In genomic region chr10:116627386-116627933, GRCh38 we compare ENCODE assay signal across 10 cellular contexts. TPM values are rescaled to one million over a fixed set of nuclear protein-coding genes. Genes with fewer than 3 reads are reported as not detected.
DNase-seq lines count a peak whose midpoint lies in the region; ATAC-seq, FAIRE-seq and TF ChIP-seq lines count a peak whose summit lies in the region.
"Had no signal": no experiment of that assay in that cellular context is flagged by ENCODE, and none has a peak within 500 bp of the region (broad histone marks: within the 10 kb centered on the region; RNA-seq: fewer than 3 reads in every experiment).

No MANE protein-coding gene starts in this region.

- H3K27ac ChIP-seq in A549 (peak overlapping the region; percentile 58 to 74; a peak in 4 of 6 replicates), IMR-90 (ENCODE audit: insufficient read depth, low read length) (no peak overlapping the region), H1 (ENCODE audit: low read depth, low read length) (no peak overlapping the region), mesendoderm (ENCODE audit: low read depth, low read length) (no peak overlapping the region)

- H3K27me3 Mint-ChIP-seq in activated T-helper 1 cell treated with anti-CD3 and anti-CD28 coated beads, Interleukin-12 subunit alpha, Interleukin-12 subunit beta, Interleukin-2, Interleukin-4 antibody, amounts not matched to agents 30 ng/mL and 10 ng/mL and 1 ng/mL, durations not matched to agents 14 hours and 24 hours and 36 hours (ENCODE audit: insufficient read depth), result peaks cover 5% of the 10 kb centered on the region

- H3K36me3 ChIP-seq in IMR-90 (ENCODE audit: control insufficient read depth, insufficient read depth, low read length), result no peaks in the 10 kb centered on the region
- no peaks in the 10 kb centered on the region for H3K36me3 ChIP-seq in H1 (ENCODE audit: control insufficient read depth in 2 of 4, insufficient read depth in 4 of 4, low read length in 3 of 4)
- H3K36me3 ChIP-seq in mesendoderm (ENCODE audit: control insufficient read depth, insufficient read depth, low read length), result no peaks in the 10 kb centered on the region

- TF ChIP-seq EP300 in A549 (IDR thresholded peaks at IDR 0.05) (no peak), H1 (IDR thresholded peaks at IDR 0.05; ENCODE audit: borderline replicate concordance in 1 of 2, low read depth in 2 of 2, low read length in 2 of 2) (no peak)

- DNase-seq in A549 (ENCODE audit: low read depth in 1 of 2, low spot score in 1 of 2) (peak; percentile 44 to 48), IMR-90 (no peak), H1 (ENCODE audit: low read depth in 1 of 2, low spot score in 2 of 2) (peak; percentile 31 to 67), mesendoderm (peak; percentile 59), erythroblast (lab: John Stamatoyannopoulos, UW) (no peak), NOMO-1 treated with dmso at 0.1 percent for 144 hours (lab: John Stamatoyannopoulos, UW; ENCODE audit: unreplicated experiment) (no peak)
- no peak for DNase-seq in activated T-helper 1 cell treated with anti-CD3 and anti-CD28 coated beads, Interleukin-12 subunit alpha, Interleukin-12 subunit beta, Interleukin-2, Interleukin-4 antibody, amounts not matched to agents 30 ng/mL and 10 ng/mL and 1 ng/mL, durations not matched to agents 14 hours and 24 hours and 36 hours (ENCODE audit: low spot score)
- DNase-seq: CD8-positive, alpha-beta T cell had no signal

- H3K4me3 ChIP-seq in A549, result peak overlapping the region; percentile 56
- H3K4me3 ChIP-seq in IMR-90 (ENCODE audit: insufficient read depth, low read depth, low read length), result no peak overlapping the region
- peak overlapping the region; percentile 44 to 75 (median 50) for H3K4me3 ChIP-seq in H1 (ENCODE audit: extremely low read depth in 1 of 4, insufficient read depth in 2 of 4, low read depth in 3 of 4, low read length in 4 of 4)
- H3K4me3 ChIP-seq in mesendoderm (ENCODE audit: low read length), result no peak overlapping the region

- H3K4me2 ChIP-seq in A549 (peak overlapping the region; percentile 96), IMR-90 (ENCODE audit: low read depth, low read length) (peak overlapping the region; percentile 50; the same call in 1 of the 2 replicates), H1 (ENCODE audit: insufficient read depth in 1 of 2, low read depth in 2 of 2, low read length in 2 of 2) (peak overlapping the region; percentile 60 to 92; a peak in 3 of 4 replicates), mesendoderm (ENCODE audit: low read length) (peak overlapping the region; percentile 20)

- no peak overlapping the region for H3K4me3 Mint-ChIP-seq in activated T-helper 1 cell treated with anti-CD3 and anti-CD28 coated beads, Interleukin-12 subunit alpha, Interleukin-12 subunit beta, Interleukin-2, Interleukin-4 antibody, amounts not matched to agents 30 ng/mL and 10 ng/mL and 1 ng/mL, durations not matched to agents 14 hours and 24 hours and 36 hours
- H3K4me3 Mint-ChIP-seq: CD8-positive, alpha-beta T cell had no signal

- H3K23me2 ChIP-seq in H1 (ENCODE audit: low read depth, low read length), result peaks cover 2% of the 10 kb centered on the region; the same call in 1 of the 2 replicates

- no peak overlapping the region for H3K18ac ChIP-seq in IMR-90 (ENCODE audit: low read depth, low read length)
- no peak overlapping the region; the same call in 1 of the 2 replicates for H3K18ac ChIP-seq in H1 (ENCODE audit: extremely low read depth, low read length)
- H3K18ac ChIP-seq in mesendoderm (ENCODE audit: low read length), result no peak overlapping the region

- H2AFZ ChIP-seq in IMR-90 (replicated peaks; ENCODE audit: low read length, poor library complexity) (peak overlapping the region; percentile 72), H1 (ENCODE audit: low read length) (peak overlapping the region; percentile 58; the same call in 1 of the 2 replicates)

- H2BK15ac ChIP-seq in IMR-90 (ENCODE audit: low read depth, low read length) (no peak overlapping the region), H1 (ENCODE audit: low read length) (no peak overlapping the region), mesendoderm (replicated peaks; ENCODE audit: low read depth) (no peak overlapping the region)

- no TSS peak for BruUV-seq in IMR-90 (replicated peaks; lab: Mats Ljungman, UMichigan)

- H4K20me1 ChIP-seq in IMR-90 (ENCODE audit: insufficient read depth, low read length) (no peaks in the 10 kb centered on the region), H1 (replicated peaks in 1 of 2; ENCODE audit: control insufficient read depth in 1 of 2, insufficient read depth in 2 of 2, low read length in 2 of 2) (no peaks in the 10 kb centered on the region)

- dilution Hi-C loops in IMR-90 (cut with HindIII; ENCODE audit: low sequenced_read_pairs, unreplicated experiment), result no loop called here

- H3K79me1 ChIP-seq in IMR-90 (ENCODE audit: low read depth in 1 of 2, low read length in 2 of 2), result no peaks in the 10 kb centered on the region
- H3K79me1 ChIP-seq in H1 (ENCODE audit: low read depth, low read length), result no peaks in the 10 kb centered on the region
- H3K79me1 ChIP-seq in mesendoderm (ENCODE audit: low read length), result no peaks in the 10 kb centered on the region

- no peaks in the 10 kb centered on the region for H3K9me3 ChIP-seq in A549
- no peaks in the 10 kb centered on the region for H3K9me3 ChIP-seq in IMR-90 (ENCODE audit: control insufficient read depth, insufficient read depth, low read length)
- no peaks in the 10 kb centered on the region for H3K9me3 ChIP-seq in H1 (ENCODE audit: insufficient read depth in 2 of 2, low read depth in 1 of 2, low read length in 1 of 2)

- H4K5ac ChIP-seq in IMR-90 (ENCODE audit: low read depth, low read length), result no peak overlapping the region
- no peak overlapping the region for H4K5ac ChIP-seq in H1 (ENCODE audit: insufficient read length, low read depth, low read length)
- no peak overlapping the region for H4K5ac ChIP-seq in mesendoderm (ENCODE audit: low read length)

- H2BK120ac ChIP-seq in IMR-90 (ENCODE audit: low read depth, low read length) (no peak overlapping the region), H1 (replicated peaks; ENCODE audit: low read depth, low read length) (no peak overlapping the region), mesendoderm (ENCODE audit: low read depth, low read length) (no peak overlapping the region)

- TF ChIP-seq RAD21 in A549 (conservative IDR thresholded peaks at IDR 0.05 in 1 of 2, IDR thresholded peaks at IDR 0.05 in 1 of 2) (peak; percentile 47 to 67), IMR-90 (IDR thresholded peaks at IDR 0.05; ENCODE audit: low read length) (peak; percentile 44), H1 (IDR thresholded peaks at IDR 0.05 in 1 of 2, conservative IDR thresholded peaks at IDR 0.05 in 1 of 2; ENCODE audit: low read depth in 2 of 2, low read length in 2 of 2) (peak; percentile 80 to 90)

- H3K23ac ChIP-seq in IMR-90 (ENCODE audit: low read depth, low read length) (no peak overlapping the region), H1 (ENCODE audit: insufficient read length) (no peak overlapping the region), mesendoderm (ENCODE audit: low read length) (no peak overlapping the region)

- no peak overlapping the region for H3K56ac ChIP-seq in IMR-90 (ENCODE audit: extremely low read depth, insufficient read depth, low read length)
- H3K56ac ChIP-seq in H1 (replicated peaks; ENCODE audit: insufficient read length, low read depth, low read length), result no peak overlapping the region
- H3K56ac ChIP-seq in mesendoderm (ENCODE audit: low read length), result peak overlapping the region; percentile 72

- no peaks in the 10 kb centered on the region for H3K9me1 ChIP-seq in IMR-90 (ENCODE audit: insufficient read depth, low read length)

- no peaks in the 10 kb centered on the region for H3K79me2 ChIP-seq in H1 (ENCODE audit: control insufficient read depth in 1 of 2, insufficient read depth in 2 of 2, low read length in 2 of 2)
- H3K79me2 ChIP-seq in mesendoderm (ENCODE audit: control insufficient read depth, insufficient read depth, low read length), result no peaks in the 10 kb centered on the region

- no peaks in the 10 kb centered on the region for H3K9me3 Mint-ChIP-seq in activated T-helper 1 cell treated with anti-CD3 and anti-CD28 coated beads, Interleukin-12 subunit alpha, Interleukin-12 subunit beta, Interleukin-2, Interleukin-4 antibody, amounts not matched to agents 30 ng/mL and 10 ng/mL and 1 ng/mL, durations not matched to agents 14 hours and 24 hours and 36 hours
- H3K9me3 Mint-ChIP-seq: CD8-positive, alpha-beta T cell had no signal

- no peaks in the 10 kb centered on the region for H3K4me1 Mint-ChIP-seq in activated T-helper 1 cell treated with anti-CD3 and anti-CD28 coated beads, Interleukin-12 subunit alpha, Interleukin-12 subunit beta, Interleukin-2, Interleukin-4 antibody, amounts not matched to agents 30 ng/mL and 10 ng/mL and 1 ng/mL, durations not matched to agents 14 hours and 24 hours and 36 hours (ENCODE audit: low read depth)

- in situ Hi-C loops in IMR-90 (cut with MboI; ENCODE audit: low sequenced_read_pairs), result no loop called here

- no peak overlapping the region for H4K91ac ChIP-seq in IMR-90 (ENCODE audit: insufficient read depth, low read depth, low read length)
- H4K91ac ChIP-seq in H1 (replicated peaks; ENCODE audit: insufficient read length, low read length), result peak overlapping the region; percentile 75

- H4K8ac ChIP-seq in IMR-90 (ENCODE audit: low read depth in 2 of 2, low read length in 2 of 2) (no peak overlapping the region), H1 (ENCODE audit: extremely low read depth, insufficient read depth, low read length) (peak overlapping the region; percentile 71), mesendoderm (ENCODE audit: low read depth, low read length) (no peak overlapping the region)

- H2AK9ac ChIP-seq in IMR-90 (replicated peaks; ENCODE audit: low read depth, low read length, poor library complexity), result no peak overlapping the region

- H3K14ac ChIP-seq in IMR-90 (replicated peaks; ENCODE audit: low read depth, low read length) (no peak overlapping the region), H1 (ENCODE audit: insufficient read length) (no peak overlapping the region)

- no peak for FAIRE-seq in A549 (lab: Jason Lieb, UNC)
- no peak for FAIRE-seq in H1 (lab: Jason Lieb, UNC)
- FAIRE-seq: H54 had no signal

- TF ChIP-seq POLR2A in A549 (IDR thresholded peaks at IDR 0.05; ENCODE audit: low read length), result no peak
- no peak for TF ChIP-seq POLR2A in IMR-90 (IDR thresholded peaks at IDR 0.05; ENCODE audit: low read depth, low read length)
- no peak for TF ChIP-seq POLR2A in H1 (IDR thresholded peaks at IDR 0.05; ENCODE audit: control extremely low read depth in 1 of 2, low read depth in 2 of 2, low read length in 2 of 2)
- TF ChIP-seq POLR2A in erythroblast (IDR thresholded peaks at IDR 0.05; ENCODE audit: low read length), result no peak

- H2BK5ac ChIP-seq in IMR-90 (ENCODE audit: low read depth, low read length, poor library complexity, severe bottlenecking), result no peak overlapping the region
- no peak overlapping the region for H2BK5ac ChIP-seq in H1 (ENCODE audit: low read depth, low read length)
- no peak overlapping the region for H2BK5ac ChIP-seq in mesendoderm (ENCODE audit: low read length)

- ATAC-seq in A549 (peak; percentile 92 to 97), IMR-90 (ENCODE audit: low read depth) (peak; percentile 84), HG03280 (IDR thresholded peaks at IDR 0.05; ENCODE audit: unreplicated experiment) (no peak)
- ATAC-seq: CD8-positive, alpha-beta T cell had no signal

- H2BK20ac ChIP-seq in IMR-90 (ENCODE audit: low read depth, low read length), result no peak overlapping the region
- H2BK20ac ChIP-seq in H1 (ENCODE audit: low read length), result no peak overlapping the region

- H3K36me3 Mint-ChIP-seq in activated T-helper 1 cell treated with anti-CD3 and anti-CD28 coated beads, Interleukin-12 subunit alpha, Interleukin-12 subunit beta, Interleukin-2, Interleukin-4 antibody, amounts not matched to agents 30 ng/mL and 10 ng/mL and 1 ng/mL, durations not matched to agents 14 hours and 24 hours and 36 hours (ENCODE audit: low read depth), result no peaks in the 10 kb centered on the region
- H3K36me3 Mint-ChIP-seq: CD8-positive, alpha-beta T cell had no signal

- intact Hi-C loops in IMR-90 (cut with micrococcal nuclease), result loop anchor here (1.0 kb wide), 1 partner anchor 161 kb away; no protein-coding TSS in a partner anchor
- intact Hi-C loops in activated T-helper 1 cell treated with anti-CD3 and anti-CD28 coated beads, Interleukin-12 subunit alpha, Interleukin-12 subunit beta, Interleukin-2, Interleukin-4 antibody, amounts not matched to agents 30 ng/mL and 10 ng/mL and 1 ng/mL, durations not matched to agents 14 hours and 24 hours and 36 hours (cut with micrococcal nuclease), result no loop called here

- CTCF ChIA-PET in A549 (lab: Yijun Ruan, JAX) (interaction anchor here (0.6 to 7.9 kb wide), 32 partner anchors 9 to 733 kb away, joined by 3 to 89 read pairs (median 4); no protein-coding TSS in a partner anchor), IMR-90 (lab: Yijun Ruan, JAX) (interaction anchor here (0.5 to 1.7 kb wide), 3 partner anchors 159 to 160 kb away, joined by 3 to 7 read pairs (median 3); no protein-coding TSS in a partner anchor), H1 (lab: Charles Lee; ENCODE audit: partially characterized antibody) (interaction anchor here (0.6 to 7.2 kb wide), 47 partner anchors 9 to 1048 kb away, joined by 3 to 93 read pairs (median 4); partner anchors contain the start of gene PNLIPRP1)

- no peak overlapping the region for H2BK12ac ChIP-seq in H1 (ENCODE audit: low read depth, low read length)

- TF ChIP-seq CTCF in A549 (IDR thresholded peaks at IDR 0.05), result peak; percentile 52
- peak; percentile 31 for TF ChIP-seq CTCF in IMR-90 (conservative IDR thresholded peaks at IDR 0.05; ENCODE audit: low read depth, low read length)
- peak; percentile 70 to 93 (median 92) for TF ChIP-seq CTCF in H1 (IDR thresholded peaks at IDR 0.05; ENCODE audit: control extremely low read depth in 1 of 3, insufficient read depth in 1 of 3, low read depth in 1 of 3, low read length in 3 of 3)

- no peak overlapping the region for H2AK5ac ChIP-seq in IMR-90 (ENCODE audit: low read depth, low read length)
- H2AK5ac ChIP-seq in H1 (ENCODE audit: low read depth, low read length), result no peak overlapping the region
- H2AK5ac ChIP-seq in mesendoderm (ENCODE audit: low read length), result no peak overlapping the region

- POLR2A ChIA-PET in A549 (lab: Yijun Ruan, JAX), result interaction anchor here (0.5 kb wide), 1 partner anchor 35 kb away, joined by 5 read pairs; no protein-coding TSS in a partner anchor
- POLR2A ChIA-PET in IMR-90 (lab: Charles Lee; ENCODE audit: unreplicated experiment), result no interaction called here
- POLR2A ChIA-PET in H1 (lab: Charles Lee; ENCODE audit: partially characterized antibody), result interaction anchor here (0.6 to 0.7 kb wide), 2 partner anchors 11 to 230 kb away, joined by 3 read pairs; no protein-coding TSS in a partner anchor

- H3K4ac ChIP-seq in IMR-90 (ENCODE audit: low read depth, low read length), result no peak overlapping the region
- H3K4ac ChIP-seq in H1 (replicated peaks; ENCODE audit: insufficient read length, low read depth, low read length), result no peak overlapping the region
- H3K4ac ChIP-seq in mesendoderm (ENCODE audit: low read depth, low read length), result peak overlapping the region; percentile 1

- H3K27me3 ChIP-seq in IMR-90 (ENCODE audit: control insufficient read depth, insufficient read depth, low read length) (peaks cover 12% of the 10 kb centered on the region), H1 (replicated peaks in 1 of 4; ENCODE audit: control insufficient read depth in 3 of 4, extremely low read depth in 1 of 4, insufficient read depth in 3 of 4, low read length in 3 of 4) (peaks cover 0 to 4% (median 0%) of the 10 kb centered on the region in 4 experiments; a peak in 3 of 7 replicates), mesendoderm (ENCODE audit: insufficient read depth, low read length, poor library complexity) (no peaks in the 10 kb centered on the region)

- WGBS in A549 (ENCODE audit: missing lambda C conversion rate), result 39% methylated on average over 12 of the region's 49 CpGs
- 3% methylated on average over 17 of the region's 49 CpGs; no CpG with 5 or more reads in 1 of the 2 experiments for WGBS in IMR-90 (ENCODE audit: extremely low coverage in 2 of 2, insufficient read length in 1 of 2), 2 experiments
- WGBS in H1 (ENCODE audit: extremely low coverage in 1 of 2, insufficient coverage in 1 of 2, insufficient read length in 1 of 2, insufficient replicate concordance in 2 of 2, low coverage in 1 of 2, low lambda C conversion rate in 2 of 2, missing lambda C conversion rate in 1 of 2), 2 experiments, result 22% methylated on average over 31 of the region's 49 CpGs; no CpG with 5 or more reads in 1 of the 2 experiments
- WGBS in mesendoderm (ENCODE audit: extremely low coverage, insufficient coverage, low lambda C conversion rate), result no CpG with 5 or more reads among the region's 49 CpGs

- H3K4me1 ChIP-seq in A549, result no peaks in the 10 kb centered on the region
- no peaks in the 10 kb centered on the region for H3K4me1 ChIP-seq in IMR-90 (ENCODE audit: control insufficient read depth, insufficient read depth, low read length)
- no peaks in the 10 kb centered on the region for H3K4me1 ChIP-seq in H1 (replicated peaks in 1 of 4; ENCODE audit: control insufficient read depth in 3 of 4, insufficient read depth in 4 of 4, low read length in 3 of 4)
- H3K4me1 ChIP-seq in mesendoderm (ENCODE audit: control insufficient read depth, low read depth, low read length), result peaks cover 8% of the 10 kb centered on the region

- H3K9ac ChIP-seq in IMR-90 (ENCODE audit: low read depth, low read length) (no peak overlapping the region), H1 (replicated peaks in 1 of 4; ENCODE audit: extremely low read depth in 1 of 4, low read depth in 3 of 4, low read length in 3 of 4) (no peak overlapping the region; a peak in 2 of 7 replicates), mesendoderm (ENCODE audit: low read length) (peak overlapping the region; percentile 37)

- no peak overlapping the region for H3K27ac Mint-ChIP-seq in activated T-helper 1 cell treated with anti-CD3 and anti-CD28 coated beads, Interleukin-12 subunit alpha, Interleukin-12 subunit beta, Interleukin-2, Interleukin-4 antibody, amounts not matched to agents 30 ng/mL and 10 ng/mL and 1 ng/mL, durations not matched to agents 14 hours and 24 hours and 36 hours
- H3K27ac Mint-ChIP-seq: CD8-positive, alpha-beta T cell had no signal

RNA-seq across cellular contexts. Expression of gene PNLIPRP2, which starts 6.7 kb away (rescaled TPM):
- polyA plus RNA-seq in A549 (2011; rRNA removed), result not detected in 2 replicates
- not detected in 2 replicates for polyA plus RNA-seq in A549 (2012; cell fraction: cytosol; rRNA removed)
- polyA plus RNA-seq in A549 (2012; cell fraction: nucleus; rRNA removed), result not detected in 2 replicates
- 0.09 to 0.10 TPM in 2 of 3 replicates, not detected in the other for polyA plus RNA-seq in A549 (2017; fragmentation: RNase III; extraction: RNeasy Plus Mini Kit Qiagen cat#74134 plus additional on column Dnase treatment)
- not detected in 2 replicates for polyA minus RNA-seq in A549 (2011; rRNA and poly(A)+ RNA removed)
- total RNA-seq in IMR-90 (2012; rRNA removed), result not detected in 2 replicates
- polyA plus RNA-seq in IMR-90 (2012; rRNA removed), result not detected in 2 replicates
- polyA plus RNA-seq in IMR-90 (2012; cell fraction: cytosol; rRNA removed), result not detected in 2 replicates
- polyA plus RNA-seq in IMR-90 (2012; cell fraction: nucleus; rRNA removed; ENCODE audit: low replicate concordance), result not detected in 2 replicates
- 0.21 TPM in 1 of 2 replicates, not detected in the other for total RNA-seq in H1 (2021; fragmentation: NEBNext Ultra II Directional; extraction: Animal tissue kit (Norgen Biotek cat#: 25700))
- polyA plus RNA-seq in H1 (2011; rRNA removed), result 0.11 and 0.13 TPM in 2 replicates
- 0.10 TPM for polyA plus RNA-seq in H1 (2011; cell fraction: cytosol; rRNA removed)
- not detected for polyA plus RNA-seq in H1 (2011; cell fraction: nucleus; rRNA removed)
- 0.32 to 0.98 TPM (median 0.61 TPM) in 3 of 4 replicates, not detected in the other for polyA plus RNA-seq in H1 (2012, experiment 1 of 2)
- 0.20 TPM for polyA plus RNA-seq in H1 (2012, experiment 2 of 2)
- 0.22 TPM for polyA plus RNA-seq in H1 (2013, experiment 1 of 2)
- 0.26 TPM for polyA plus RNA-seq in H1 (2013, experiment 2 of 2)
- polyA minus RNA-seq in H1 (2011; rRNA and poly(A)+ RNA removed), result not detected in 2 replicates
- polyA minus RNA-seq in H1 (2011; cell fraction: cytosol; rRNA and poly(A)+ RNA removed), result not detected
- polyA minus RNA-seq in H1 (2011; cell fraction: nucleus; rRNA and poly(A)+ RNA removed), result not detected
- polyA plus RNA-seq in mesendoderm (2013, experiment 1 of 2), result 0.18 TPM
- polyA plus RNA-seq in mesendoderm (2013, experiment 2 of 2), result 0.22 TPM
- not detected in 2 replicates for total RNA-seq in activated T-helper 1 cell treated with anti-CD3 and anti-CD28 coated beads, Interleukin-12 subunit alpha, Interleukin-12 subunit beta, Interleukin-2, Interleukin-4 antibody, amounts not matched to agents 30 ng/mL and 10 ng/mL and 1 ng/mL, durations not matched to agents 14 hours and 24 hours and 36 hours
- total RNA-seq: CD8-positive, alpha-beta T cell had no signal

RNA-seq across cellular contexts. Expression of gene PNLIPRP1, which starts 36.7 kb away (rescaled TPM):
- not detected in 2 replicates for polyA plus RNA-seq in A549 (2011; rRNA removed)
- polyA plus RNA-seq in A549 (2012; cell fraction: cytosol; rRNA removed), result not detected in 2 replicates
- not detected in 2 replicates for polyA plus RNA-seq in A549 (2012; cell fraction: nucleus; rRNA removed)
- not detected in 3 replicates for polyA plus RNA-seq in A549 (2017; fragmentation: RNase III; extraction: RNeasy Plus Mini Kit Qiagen cat#74134 plus additional on column Dnase treatment)
- polyA minus RNA-seq in A549 (2011; rRNA and poly(A)+ RNA removed), result not detected in 2 replicates
- total RNA-seq in IMR-90 (2012; rRNA removed), result not detected in 2 replicates
- polyA plus RNA-seq in IMR-90 (2012; rRNA removed), result not detected in 2 replicates
- not detected in 2 replicates for polyA plus RNA-seq in IMR-90 (2012; cell fraction: cytosol; rRNA removed)
- not detected in 2 replicates for polyA plus RNA-seq in IMR-90 (2012; cell fraction: nucleus; rRNA removed; ENCODE audit: low replicate concordance)
- total RNA-seq in H1 (2021; fragmentation: NEBNext Ultra II Directional; extraction: Animal tissue kit (Norgen Biotek cat#: 25700)), result not detected in 2 replicates
- not detected in 2 replicates for polyA plus RNA-seq in H1 (2011; rRNA removed)
- polyA plus RNA-seq in H1 (2011; cell fraction: cytosol; rRNA removed), result not detected
- polyA plus RNA-seq in H1 (2011; cell fraction: nucleus; rRNA removed), result not detected
- not detected in 4 replicates for polyA plus RNA-seq in H1 (2012, experiment 1 of 2)
- not detected for polyA plus RNA-seq in H1 (2012, experiment 2 of 2)
- polyA plus RNA-seq in H1 (2013, experiment 1 of 2), result not detected
- polyA plus RNA-seq in H1 (2013, experiment 2 of 2), result not detected
- polyA minus RNA-seq in H1 (2011; rRNA and poly(A)+ RNA removed), result not detected in 2 replicates
- not detected for polyA minus RNA-seq in H1 (2011; cell fraction: cytosol; rRNA and poly(A)+ RNA removed)
- polyA minus RNA-seq in H1 (2011; cell fraction: nucleus; rRNA and poly(A)+ RNA removed), result not detected
- polyA plus RNA-seq in mesendoderm (2013, experiment 1 of 2), result not detected
- not detected for polyA plus RNA-seq in mesendoderm (2013, experiment 2 of 2)
- not detected in 2 replicates for total RNA-seq in activated T-helper 1 cell treated with anti-CD3 and anti-CD28 coated beads, Interleukin-12 subunit alpha, Interleukin-12 subunit beta, Interleukin-2, Interleukin-4 antibody, amounts not matched to agents 30 ng/mL and 10 ng/mL and 1 ng/mL, durations not matched to agents 14 hours and 24 hours and 36 hours
- total RNA-seq: CD8-positive, alpha-beta T cell had no signal

Comparison
In these comparisons a context has a peak if more than half of its experiments do, and no peak if none do; other contexts are left out.
1. DNase-seq: peak in A549 (2 of 2), H1 (2 of 2) and mesendoderm (single experiment); none in IMR-90 (single experiment), activated T-helper 1 cell treated with anti-CD3 and anti-CD28 coated beads, Interleukin-12 subunit alpha, Interleukin-12 subunit beta, Interleukin-2, Interleukin-4 antibody, amounts not matched to agents 30 ng/mL and 10 ng/mL and 1 ng/mL, durations not matched to agents 14 hours and 24 hours and 36 hours (single experiment), erythroblast (0 of 2) and NOMO-1 treated with dmso at 0.1 percent for 144 hours (single experiment).
2. H3K27ac ChIP-seq: peak in A549 (2 of 2); none in IMR-90 (single experiment), H1 (single experiment) and mesendoderm (single experiment).
3. H3K4me2 ChIP-seq: peak in every context shown above with its lines; median percentile 96 in A549; 76 in H1; 50 in IMR-90; 20 in mesendoderm.
4. H3K4me3 ChIP-seq: peak in A549 (single experiment) and H1 (4 of 4); none in IMR-90 (single experiment) and mesendoderm (single experiment).
5. CTCF ChIP-seq: peak in every context shown above with its lines; median percentile 92 in H1; 52 in A549; 31 in IMR-90.
6. Of the 18 proteins assayed by ChIP-seq in both H1 and A549: peak only in H1: E2F6, MAX and PHF8; only in A549: none; in both: CTCF and RAD21; in neither: 13.